ENCODE assay signal across 23 cellular contexts in genomic region chr5:180381428-180381827, GRCh38. TPM values are rescaled to one million over a fixed set of nuclear protein-coding genes. Genes with fewer than 3 reads are reported as not detected.
DNase-seq lines count a peak whose midpoint lies in the region; ATAC-seq and TF ChIP-seq lines count a peak whose summit lies in the region.
"Had no signal": no experiment of that assay in that cellular context is flagged by ENCODE, and none has a peak within 500 bp of the region (broad histone marks: within the 10 kb centered on the region; RNA-seq: fewer than 3 reads in every experiment).

No MANE protein-coding gene starts in this region.

- no peaks in the 10 kb centered on the region for H3K36me3 ChIP-seq in GM23338 (ENCODE audit: insufficient read depth)
- H3K36me3 ChIP-seq in neural progenitor cell = no peaks in the 10 kb centered on the region
- no peaks in the 10 kb centered on the region for H3K36me3 ChIP-seq in testis (ENCODE audit: low read depth, missing control alignments)
- no peaks in the 10 kb centered on the region for H3K36me3 ChIP-seq in CD8-positive, alpha-beta memory T cell (ENCODE audit: insufficient read depth, low read length)

- H3K4me1 Mint-ChIP-seq in GM23338 (peaks cover 16% of the 10 kb centered on the region), neural progenitor cell (peaks cover 14% of the 10 kb centered on the region)
- no peaks in the 10 kb centered on the region for H3K4me1 Mint-ChIP-seq in CD8-positive, alpha-beta memory T cell

- H3K27me3 ChIP-seq in GM23338 (ENCODE audit: insufficient read depth) (no peaks in the 10 kb centered on the region), neural progenitor cell (no peaks in the 10 kb centered on the region), testis (no peaks in the 10 kb centered on the region)
- no peaks in the 10 kb centered on the region for H3K27me3 ChIP-seq in CD8-positive, alpha-beta memory T cell (ENCODE audit: insufficient read depth, low read length, poor library complexity, severe bottlenecking)

- TF ChIP-seq CTCF in GM23338 (conservative IDR thresholded peaks at IDR 0.05; ENCODE audit: low read depth in 2 of 2) = no peak
- TF ChIP-seq CTCF in neural progenitor cell (IDR thresholded peaks at IDR 0.05) = no peak
- TF ChIP-seq CTCF in testis (IDR thresholded peaks at IDR 0.05) = no peak

- H3K36me3 Mint-ChIP-seq in GM23338 (ENCODE audit: low read depth) (no peaks in the 10 kb centered on the region; the same call in 2 of the 3 replicates), neural progenitor cell (no peaks in the 10 kb centered on the region)
- H3K36me3 Mint-ChIP-seq in CD8-positive, alpha-beta memory T cell = no peaks in the 10 kb centered on the region

- H3K27ac ChIP-seq in GM23338 (ENCODE audit: low read depth) (no peak overlapping the region), neural progenitor cell (no peak overlapping the region), testis (no peak overlapping the region)
- no peak overlapping the region for H3K27ac ChIP-seq in CD8-positive, alpha-beta memory T cell (ENCODE audit: low read depth, low read length)
- H3K27ac ChIP-seq: 22Rv1 had no signal

- H3K79me2 ChIP-seq in GM23338 (replicated peaks; ENCODE audit: insufficient read depth) = no peaks in the 10 kb centered on the region
- no peaks in the 10 kb centered on the region for H3K79me2 ChIP-seq in neural progenitor cell (ENCODE audit: low read depth)

- 71 to 75% methylated on average over 4 of the region's 4 CpGs for WGBS in testis, 2 donors

- H2AFZ ChIP-seq in GM23338 = 0 out of 2 replicates have a peak overlapping the region, but pooled peaks have one; percentile 10
- H2AFZ ChIP-seq in neural progenitor cell (replicated peaks) = peak overlapping the region; percentile 50

- H3K4me3 Mint-ChIP-seq in GM23338 (no peak overlapping the region), neural progenitor cell (no peak overlapping the region)
- H3K4me3 Mint-ChIP-seq in CD8-positive, alpha-beta memory T cell = no peak overlapping the region
- H3K4me3 Mint-ChIP-seq: CD4-positive, alpha-beta T cell had no signal

- H3K9ac ChIP-seq in neural progenitor cell = no peak overlapping the region

- H3K27me3 Mint-ChIP-seq in GM23338 (ENCODE audit: insufficient read depth, low read depth, poor library complexity) = peaks cover 9% of the 10 kb centered on the region
- H3K27me3 Mint-ChIP-seq in neural progenitor cell (ENCODE audit: insufficient read depth, low read depth) = peaks cover 11% of the 10 kb centered on the region
- H3K27me3 Mint-ChIP-seq in CD8-positive, alpha-beta memory T cell = peaks cover 7 to 17% of the 10 kb centered on the region in 2 donors

- DNase-seq in NCI-H1092 treated with DMSO at 0.1 percent for 48 hours (lab: John Stamatoyannopoulos, UW) (peak; percentile 8), NCI-H1092 (lab: John Stamatoyannopoulos, UW) (no peak), GM23338 (ENCODE audit: low spot score) (no peak), neural progenitor cell (ENCODE audit: low spot score) (no peak), testis (no peak), HUDEP-2 (lab: John Stamatoyannopoulos, UW; ENCODE audit: unreplicated experiment in 76 of 76) (no peak)
- DNase-seq in CD8-positive, alpha-beta memory T cell = no peak
- DNase-seq: Calu3; CD4-positive, alpha-beta T cell; EL; H7; IMR-90; Karpas-422; NCI-H1105; NCI-H1694 treated with DMSO at 0.1 percent for 48 hours; NCI-H345; NCI-H748 treated with DMSO at 0.1 percent for 48 hours; NK-92 treated with Interleukin-12 subunit alpha and Interleukin-12 subunit beta, amount 100 ng/mL, for 24 hours; SHP77; T-helper 1 cell had no signal

- no peaks in the 10 kb centered on the region for H3K4me1 ChIP-seq in GM23338 (ENCODE audit: insufficient read depth)
- H3K4me1 ChIP-seq in neural progenitor cell = no peaks in the 10 kb centered on the region
- no peaks in the 10 kb centered on the region for H3K4me1 ChIP-seq in testis
- H3K4me1 ChIP-seq in CD8-positive, alpha-beta memory T cell (ENCODE audit: insufficient read depth, low read length) = no peaks in the 10 kb centered on the region

- H3K27ac Mint-ChIP-seq in GM23338 (no peak overlapping the region), neural progenitor cell (no peak overlapping the region)
- no peak overlapping the region for H3K27ac Mint-ChIP-seq in CD8-positive, alpha-beta memory T cell
- H3K27ac Mint-ChIP-seq: CD4-positive, alpha-beta T cell had no signal

- no peaks in the 10 kb centered on the region for H3K9me2 ChIP-seq in GM23338 (ENCODE audit: insufficient read depth)

- H3K9me3 Mint-ChIP-seq in GM23338 (no peaks in the 10 kb centered on the region; the same call in 2 of the 3 replicates), neural progenitor cell (no peaks in the 10 kb centered on the region)
- no peaks in the 10 kb centered on the region for H3K9me3 Mint-ChIP-seq in CD8-positive, alpha-beta memory T cell
- H3K9me3 Mint-ChIP-seq: CD4-positive, alpha-beta T cell had no signal

- CTCF ChIA-PET in CD8-positive, alpha-beta memory T cell (lab: Charles Lee) = no interaction called here

- no peak overlapping the region for H3K4me3 ChIP-seq in GM23338
- H3K4me3 ChIP-seq in neural progenitor cell = no peak overlapping the region
- H3K4me3 ChIP-seq in testis = no peak overlapping the region
- H3K4me3 ChIP-seq in CD8-positive, alpha-beta memory T cell (ENCODE audit: low read length) = no peak overlapping the region

- H4K20me1 ChIP-seq in GM23338 (replicated peaks; ENCODE audit: insufficient read depth) = no peaks in the 10 kb centered on the region
- no peaks in the 10 kb centered on the region for H4K20me1 ChIP-seq in neural progenitor cell (ENCODE audit: low read depth)

- POLR2A ChIA-PET in CD8-positive, alpha-beta memory T cell (lab: Charles Lee) = no interaction called here

- no peak for TF ChIP-seq POLR2A in testis (IDR thresholded peaks at IDR 0.05)

- no peaks in the 10 kb centered on the region for H3F3A ChIP-seq in GM23338 (replicated peaks; ENCODE audit: low read depth)
- no peaks in the 10 kb centered on the region for H3F3A ChIP-seq in neural progenitor cell (ENCODE audit: low read depth)

- ATAC-seq in GM23338 = no peak
- ATAC-seq in SK-N-SH treated with all-trans-retinoic acid at 6 μM for 48 hours = no peak

- intact Hi-C loops in testis (cut with DNase I; ENCODE audit: low total_unique reads) = no loop called here

- no peaks in the 10 kb centered on the region for H3K9me3 ChIP-seq in neural progenitor cell (ENCODE audit: low read depth)
- no peaks in the 10 kb centered on the region for H3K9me3 ChIP-seq in testis
- H3K9me3 ChIP-seq in CD8-positive, alpha-beta memory T cell (ENCODE audit: low read length) = no peaks in the 10 kb centered on the region

- no peak overlapping the region for H3K4me2 ChIP-seq in GM23338
- no peak overlapping the region for H3K4me2 ChIP-seq in neural progenitor cell

TF ChIP-seq in GM23338, 12 proteins besides CTCF, POLR2A, EP300 and RAD21:
- TF ChIP-seq JUNB (IDR thresholded peaks at IDR 0.05; ENCODE audit: unreplicated experiment) = no peak
- no peak for TF ChIP-seq EZH2 (IDR thresholded peaks at IDR 0.05; ENCODE audit: low read depth, unreplicated experiment)
- no peak for TF ChIP-seq ZNF114 (CRISPR knock-in tag; IDR thresholded peaks at IDR 0.05)
- no peak for TF ChIP-seq STAT1 (IDR thresholded peaks at IDR 0.05; ENCODE audit: unreplicated experiment)
- no peak for TF ChIP-seq POLR2AphosphoS5 (IDR thresholded peaks at IDR 0.05; ENCODE audit: low read depth)
- TF ChIP-seq CREB1 (CRISPR knock-in tag; IDR thresholded peaks at IDR 0.05; ENCODE audit: low read depth) = no peak
- TF ChIP-seq ETS1 (IDR thresholded peaks at IDR 0.05) = no peak
- no peak for TF ChIP-seq ZNF331 (CRISPR knock-in tag; IDR thresholded peaks at IDR 0.05; ENCODE audit: low read depth)
TF ChIP-seq in GM23338: peak in this region for 0.

TF ChIP-seq in SK-N-SH treated with all-trans-retinoic acid at 6 μM for 48 hours, 23 proteins besides CTCF, POLR2A, EP300 and RAD21:
- TF ChIP-seq PATZ1 (CRISPR knock-in tag; IDR thresholded peaks at IDR 0.05; ENCODE audit: borderline replicate concordance) = no peak
- TF ChIP-seq ARNTL (CRISPR knock-in tag; IDR thresholded peaks at IDR 0.05; ENCODE audit: borderline replicate concordance, low read depth) = no peak
- no peak for TF ChIP-seq ZNF70 (CRISPR knock-in tag; IDR thresholded peaks at IDR 0.05)
- TF ChIP-seq PPARA (CRISPR knock-in tag; IDR thresholded peaks at IDR 0.05; ENCODE audit: borderline replicate concordance) = no peak
- TF ChIP-seq TCF4 (CRISPR knock-in tag; IDR thresholded peaks at IDR 0.05; ENCODE audit: borderline replicate concordance) = peak; percentile 34; the same call in 1 of the 2 replicates
- TF ChIP-seq ZFP30 (CRISPR knock-in tag; IDR thresholded peaks at IDR 0.05) = no peak

RNA-seq across cellular contexts. Expression of gene GFPT2, which starts 28.3 kb away (rescaled TPM):
- 103 and 120 TPM in 2 replicates for total RNA-seq in GM23338 (2014; rRNA removed; shearing (Covaris generic))
- polyA plus RNA-seq in GM23338 (2016; fragmentation: Nextera tagmentation; extraction: Ambion mirVana) = 74.6 and 82.6 TPM in 2 replicates
- 18.9 and 20.3 TPM in 2 replicates for total RNA-seq in neural progenitor cell (ENCODE audit: low replicate concordance)
- 10 to 100 TPM; 17.9 to 21.7 TPM for total RNA-seq in testis
- 17.6 TPM for polyA plus RNA-seq in testis (ENCODE audit: insufficient read depth, low read depth, low replicate concordance)
- total RNA-seq in CD8-positive, alpha-beta memory T cell = 1 to 10 TPM; 1.7 to 1.9 TPM
- 0.41 TPM for polyA plus RNA-seq in CD8-positive, alpha-beta memory T cell
- total RNA-seq: Calu3, OCI-LY7 had no signal
